Comparison of ENCODE assay signal across 27 cellular contexts in the genomic region with DNA sequence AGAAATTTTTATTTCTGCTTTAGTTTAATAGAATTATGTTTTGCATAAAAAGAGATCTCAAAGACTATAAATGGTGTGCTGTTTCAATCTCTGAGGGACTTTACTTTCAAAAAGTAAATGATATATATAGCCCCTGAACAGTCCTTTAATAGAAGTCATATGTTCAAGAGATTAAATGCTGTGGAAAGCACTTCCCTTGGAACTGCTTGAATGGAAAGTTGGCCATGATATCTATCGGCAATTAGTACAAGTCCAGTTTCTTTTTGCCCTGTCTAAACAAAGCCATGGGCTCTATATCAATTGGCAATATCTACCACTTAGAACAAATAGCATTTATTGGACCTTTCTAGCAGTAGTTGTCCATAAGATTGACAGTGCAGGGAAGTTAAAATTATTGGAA.
A peak's percentile ranks its signal among the peaks of the same experiment; 100 is the strongest.
DNase-seq lines count a peak whose midpoint lies in the region; ATAC-seq and TF ChIP-seq lines count a peak whose summit lies in the region.
"Had no signal": no experiment of that assay in that cellular context is flagged by ENCODE, and none has a peak within 500 bp of the region (broad histone marks: within the 10 kb centered on the region; RNA-seq: fewer than 3 reads in every experiment).

No MANE protein-coding gene starts in this region.

- dilution Hi-C loops in mammary epithelial cell (cut with HindIII; ENCODE audit: low sequenced_read_pairs) = no loop called here

- H3K4me1 ChIP-seq in left ventricle myocardium inferior (peaks cover 16% of the 10 kb centered on the region), mammary epithelial cell (ENCODE audit: insufficient read depth, low read length) (no peaks in the 10 kb centered on the region), colonic mucosa (no peaks in the 10 kb centered on the region), uterus (no peaks in the 10 kb centered on the region)
- H3K4me1 ChIP-seq: ascending aorta, BE2C, SJCRH30, testis had no signal

- CTCF ChIA-PET in mammary epithelial cell (lab: Charles Lee; ENCODE audit: low non-redundant PET) = no interaction called here

- TF ChIP-seq POLR2A in uterus (IDR thresholded peaks at IDR 0.05) = no peak

- intact Hi-C loops in left ventricle myocardium inferior (cut with micrococcal nuclease) = no loop called here
- intact Hi-C loops in sciatic nerve (cut with DNase I) = no loop called here
- intact Hi-C loops in mammary epithelial cell (cut with micrococcal nuclease) = no loop called here
- intact Hi-C loops in colonic mucosa (cut with DNase I) = no loop called here
- intact Hi-C loops in uterus (cut with DNase I; ENCODE audit: low total_unique reads) = no loop called here

- ATAC-seq in sciatic nerve = peak; percentile 67
- ATAC-seq: CD8-positive, alpha-beta T cell; esophagus mucosa; naive thymus-derived CD4-positive, alpha-beta T cell; stimulated activated memory B cell treated with anti-CD40 and anti-IgM and Interleukin-4, amounts not matched to agents 10 μg/mL and 1 μg/mL and 100 μg/mL, for 72 hours; WTC11 had no signal

- H3K27ac ChIP-seq in left ventricle myocardium inferior (replicated peaks) = peak overlapping the region; percentile 10
- no peak overlapping the region for H3K27ac ChIP-seq in mammary epithelial cell (ENCODE audit: insufficient read depth, low read depth, low read length)
- H3K27ac ChIP-seq in colonic mucosa = no peak overlapping the region
- H3K27ac ChIP-seq in uterus = peak overlapping the region in 1 of 2 donors; percentile 42
- H3K27ac ChIP-seq: ascending aorta, cardiac muscle cell, psoas muscle, SJCRH30, testis had no signal

- H4K20me1 ChIP-seq in mammary epithelial cell (ENCODE audit: insufficient read depth, low read length) = no peaks in the 10 kb centered on the region

- H3K9ac ChIP-seq in mammary epithelial cell (ENCODE audit: insufficient read depth, low read length) = no peak overlapping the region
- no peak overlapping the region for H3K9ac ChIP-seq in colonic mucosa (ENCODE audit: low read depth in 2 of 2, low read length in 2 of 2)

- DNase-seq in AG09319 (ENCODE audit: extremely low read depth, low read depth) (peak; percentile 11), cerebellar cortex (ENCODE audit: low spot score) (peak; percentile 47), left ventricle myocardium inferior (no peak), sciatic nerve (ENCODE audit: low spot score) (no peak), mammary epithelial cell (no peak), colonic mucosa (no peak), uterus (no peak), NCI-H2196 treated with DMSO at 0.1 percent for 48 hours (lab: John Stamatoyannopoulos, UW; ENCODE audit: unreplicated experiment) (no peak)
- DNase-seq: activated CD4-positive, alpha-beta T cell treated with anti-CD3 and anti-CD28 coated beads, Interleukin-2, amount 10 ng/mL, durations not matched to agents 24 days and 14 days; activated gamma-delta T cell; activated naive CD8-positive, alpha-beta T cell treated with anti-CD3 and anti-CD28 coated beads for 36 hours; activated T-cell treated with anti-CD3 and anti-CD28 coated beads, Interleukin-2, amount 50 U/mL, for 24 hours; BE2C; CD8-positive, alpha-beta T cell; midbrain; naive thymus-derived CD4-positive, alpha-beta T cell; NCI-H1436 treated with DMSO at 0.1 percent for 48 hours; NCI-H2107; nucleus accumbens; psoas muscle; SJCRH30; testis had no signal

- in situ Hi-C loops in mammary epithelial cell (cut with MboI; ENCODE audit: low sequenced_read_pairs in 2 of 2) = no loop called here

- H3K4me3 ChIP-seq in left ventricle myocardium inferior (no peak overlapping the region), mammary epithelial cell (replicated peaks in 1 of 3; ENCODE audit: insufficient read depth in 1 of 3, low read depth in 2 of 3, low read length in 3 of 3) (no peak overlapping the region), colonic mucosa (no peak overlapping the region), uterus (no peak overlapping the region)
- H3K4me3 ChIP-seq: ascending aorta, cardiac muscle cell, psoas muscle, SJCRH30, testis had no signal

- H3K4me2 ChIP-seq in mammary epithelial cell (ENCODE audit: insufficient read depth, low read depth, low read length) = no peak overlapping the region

- no peaks in the 10 kb centered on the region for H3K36me3 ChIP-seq in left ventricle myocardium inferior
- no peaks in the 10 kb centered on the region for H3K36me3 ChIP-seq in mammary epithelial cell (ENCODE audit: insufficient read depth, low read length)
- no peaks in the 10 kb centered on the region for H3K36me3 ChIP-seq in colonic mucosa
- no peaks in the 10 kb centered on the region for H3K36me3 ChIP-seq in uterus
- H3K36me3 ChIP-seq: ascending aorta, BE2C, cardiac muscle cell, SJCRH30 had no signal

- H3K79me2 ChIP-seq in mammary epithelial cell (ENCODE audit: insufficient read depth, low read length) = no peaks in the 10 kb centered on the region

- TF ChIP-seq CTCF in AG09319 (IDR thresholded peaks at IDR 0.05; ENCODE audit: low read depth, low read length) = no peak
- no peak for TF ChIP-seq CTCF in left ventricle myocardium inferior (IDR thresholded peaks at IDR 0.05; ENCODE audit: borderline replicate concordance)
- TF ChIP-seq CTCF in mammary epithelial cell (conservative IDR thresholded peaks at IDR 0.05 in 1 of 2, IDR thresholded peaks at IDR 0.05 in 1 of 2; ENCODE audit: extremely low read depth in 1 of 2, insufficient read depth in 1 of 2, low read depth in 1 of 2, low read length in 2 of 2) = no peak
- no peak for TF ChIP-seq CTCF in colonic mucosa (IDR thresholded peaks at IDR 0.05)
- no peak for TF ChIP-seq CTCF in uterus (IDR thresholded peaks at IDR 0.05)

- H3K9me3 ChIP-seq in left ventricle myocardium inferior (replicated peaks) (no peaks in the 10 kb centered on the region), mammary epithelial cell (replicated peaks; ENCODE audit: insufficient read depth, low read length) (no peaks in the 10 kb centered on the region), colonic mucosa (no peaks in the 10 kb centered on the region), uterus (no peaks in the 10 kb centered on the region)
- H3K9me3 ChIP-seq: ascending aorta, BE2C, psoas muscle, SJCRH30, testis had no signal

- H2AFZ ChIP-seq in mammary epithelial cell (ENCODE audit: low read depth, low read length) = no peak overlapping the region

- WGBS in mammary epithelial cell (ENCODE audit: low coverage, missing lambda C conversion rate) = 100% methylated on average over 1 of the region's 1 CpG

- H3K27me3 ChIP-seq in left ventricle myocardium inferior (ENCODE audit: low read depth) (no peaks in the 10 kb centered on the region), mammary epithelial cell (ENCODE audit: insufficient read depth, low read length) (no peaks in the 10 kb centered on the region), colonic mucosa (no peaks in the 10 kb centered on the region), uterus (no peaks in the 10 kb centered on the region)
- H3K27me3 ChIP-seq: ascending aorta, BE2C, cardiac muscle cell, SJCRH30, testis had no signal

- BruUV-seq in mammary epithelial cell (replicated peaks; lab: Mats Ljungman, UMichigan) = no TSS peak

Comparison
In these comparisons a context has a peak if more than half of its experiments do, and no peak if none do; other contexts are left out.
1. DNase-seq: peak in AG09319 (single experiment) and cerebellar cortex (single experiment); none in left ventricle myocardium inferior (single experiment), sciatic nerve (single experiment), mammary epithelial cell (single experiment), colonic mucosa (single experiment), uterus (0 of 2) and NCI-H2196 treated with DMSO at 0.1 percent for 48 hours (single experiment).